Comparison of ENCODE assay signal across 20 cellular contexts in the genomic region with DNA sequence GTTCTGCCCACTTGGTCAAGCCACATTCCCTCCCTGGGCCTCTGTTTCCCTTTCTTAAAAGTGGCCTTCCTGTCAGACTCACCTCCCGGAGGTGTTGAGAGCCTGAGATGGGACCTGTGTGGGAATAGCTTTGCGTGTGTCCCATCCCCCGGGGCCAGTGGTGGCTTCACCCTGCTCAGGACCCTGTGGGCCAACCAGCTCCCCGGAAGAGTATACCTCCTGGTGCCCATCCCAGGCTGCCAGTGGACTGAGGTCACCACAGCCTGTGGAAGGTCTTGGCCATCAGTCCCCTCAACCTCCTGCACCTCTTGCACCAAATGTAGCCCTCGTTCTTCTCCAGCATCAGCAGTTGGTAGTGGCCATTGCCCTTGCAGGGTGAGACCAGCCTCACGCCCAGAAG.
"Had no signal": no experiment of that assay in that cellular context is flagged by ENCODE, and none has a peak within 500 bp of the region (broad histone marks: within the 10 kb centered on the region; RNA-seq: fewer than 3 reads in every experiment).

No MANE protein-coding gene starts in this region.

- H3K9me3 Mint-ChIP-seq: activated T-helper 17 cell treated with anti-CD3 and anti-CD28 coated beads, Interleukin-2, amount 50 U/mL, for 72 hours; effector memory CD8-positive, alpha-beta T cell; nephron progenitor cell; stimulated activated naive CD8-positive, alpha-beta T cell treated with anti-CD3 and anti-CD28 coated beads, Interleukin-15, Interleukin-2, amounts not matched to agents 100 ng/mL and 50 ng/mL, for 24 hours had no signal

- H3K4me3 ChIP-seq: adrenal gland, dorsolateral prefrontal cortex, sigmoid colon, thyroid gland had no signal

- ATAC-seq: activated T-helper 17 cell treated with anti-CD3 and anti-CD28 coated beads, Interleukin-2, amount 50 U/mL, for 72 hours; effector memory CD8-positive, alpha-beta T cell; esophagus mucosa; left ventricle myocardium superior had no signal

- H3K4me3 Mint-ChIP-seq: activated CD4-positive, alpha-beta T cell treated with anti-CD3 and anti-CD28 coated beads, Interleukin-2, amount 10 ng/mL, durations not matched to agents 24 days and 14 days; activated naive CD8-positive, alpha-beta T cell; activated T-helper 17 cell treated with anti-CD3 and anti-CD28 coated beads, Interleukin-2, amount 50 U/mL, for 72 hours; effector memory CD8-positive, alpha-beta T cell; nephron progenitor cell; stimulated activated naive CD8-positive, alpha-beta T cell treated with anti-CD3 and anti-CD28 coated beads, Interleukin-15, Interleukin-2, amounts not matched to agents 100 ng/mL and 50 ng/mL, for 24 hours had no signal

- H3K27ac ChIP-seq: adrenal gland, dorsolateral prefrontal cortex, thyroid gland had no signal

- H3K27me3 ChIP-seq: adrenal gland, dorsolateral prefrontal cortex, sigmoid colon, thyroid gland had no signal

- H3K36me3 ChIP-seq: adrenal gland, thyroid gland had no signal

- H3K27ac Mint-ChIP-seq: activated CD4-positive, alpha-beta T cell treated with anti-CD3 and anti-CD28 coated beads, Interleukin-2, amount 10 ng/mL, durations not matched to agents 24 days and 14 days; activated naive CD8-positive, alpha-beta T cell; activated T-helper 17 cell treated with anti-CD3 and anti-CD28 coated beads, Interleukin-2, amount 50 U/mL, for 72 hours; effector memory CD8-positive, alpha-beta T cell; nephron progenitor cell; stimulated activated naive CD8-positive, alpha-beta T cell treated with anti-CD3 and anti-CD28 coated beads, Interleukin-15, Interleukin-2, amounts not matched to agents 100 ng/mL and 50 ng/mL, for 24 hours had no signal

- H3K27me3 Mint-ChIP-seq: activated naive CD8-positive, alpha-beta T cell; activated T-helper 17 cell treated with anti-CD3 and anti-CD28 coated beads, Interleukin-2, amount 50 U/mL, for 72 hours; effector memory CD8-positive, alpha-beta T cell; stimulated activated naive CD8-positive, alpha-beta T cell treated with anti-CD3 and anti-CD28 coated beads, Interleukin-15, Interleukin-2, amounts not matched to agents 100 ng/mL and 50 ng/mL, for 24 hours had no signal

- H3K9me3 ChIP-seq: adrenal gland, sigmoid colon, thyroid gland had no signal

- DNase-seq: activated CD4-positive, alpha-beta T cell treated with anti-CD3 and anti-CD28 coated beads, Interleukin-2, amount 10 ng/mL, durations not matched to agents 24 days and 14 days; activated T-cell treated with anti-CD3 and anti-CD28 coated beads, Interleukin-2, amount 50 U/mL, for 1 hour; adrenal gland; central memory CD4-positive, alpha-beta T cell; dorsolateral prefrontal cortex; effector memory CD8-positive, alpha-beta T cell; foreskin melanocyte; hippocampal formation; left ventricle myocardium superior; mammary epithelial cell; nephron progenitor cell; occipital lobe; sigmoid colon; stimulated activated CD4-positive, alpha-beta T cell treated with anti-CD3 and anti-CD28 coated beads, Interleukin-2, amount 100 ng/mL, for 48 hours; substantia nigra; thyroid gland had no signal
